8 cellular contexts compared by ENCODE assay signal in genomic region chr15:94576889-94577533, GRCh38.
DNase-seq lines count a peak whose midpoint lies in the region; ATAC-seq and TF ChIP-seq lines count a peak whose summit lies in the region.

No MANE protein-coding gene starts in this region.

- no peak overlapping the region for H3K27ac Mint-ChIP-seq in Calu3 (ENCODE audit: unreplicated experiment)

- whole genome bisulfite sequencing in neuronal stem cell (ENCODE audit: extremely low coverage in 2 of 2, insufficient read length in 2 of 2, insufficient replicate concordance in 1 of 2), 2 donors = no CpG with 5 or more reads among the region's 12 CpGs

- H3K18ac ChIP-seq in neuronal stem cell (ENCODE audit: low read length) = no peak overlapping the region

- no peak overlapping the region for H2BK15ac ChIP-seq in neuronal stem cell (ENCODE audit: low read length)

- H3K4me1 Mint-ChIP-seq in Calu3 (ENCODE audit: low read depth, unreplicated experiment) = no peaks in the 10 kb centered on the region

- no peaks in the 10 kb centered on the region for H3K27me3 Mint-ChIP-seq in Calu3 (ENCODE audit: unreplicated experiment)

- no peak overlapping the region for H2AK5ac ChIP-seq in neuronal stem cell (ENCODE audit: low read depth, low read length)

- H2AFZ ChIP-seq in neuronal stem cell (ENCODE audit: low read length) = no peak overlapping the region

- H3K9me3 Mint-ChIP-seq in Calu3 (ENCODE audit: low read depth, unreplicated experiment) = peaks cover 16% of the 10 kb centered on the region

- no peak overlapping the region for H3K4me2 ChIP-seq in neuronal stem cell (ENCODE audit: insufficient read depth, low read length, poor library complexity, severe bottlenecking)

- H3K4me3 Mint-ChIP-seq in Calu3 (ENCODE audit: low read depth, unreplicated experiment) = no peak overlapping the region

- H3K27ac ChIP-seq in colonic mucosa (no peak overlapping the region), neuronal stem cell (replicated peaks; ENCODE audit: low read length) (no peak overlapping the region)

- no peaks in the 10 kb centered on the region for H3K27me3 ChIP-seq in colonic mucosa
- H3K27me3 ChIP-seq in neuronal stem cell (ENCODE audit: control insufficient read depth in 3 of 3, insufficient read depth in 3 of 3, low read depth in 1 of 3, low read length in 3 of 3) = no peaks in the 10 kb centered on the region

- no peak overlapping the region for H3K9ac ChIP-seq in colonic mucosa (ENCODE audit: low read depth in 2 of 2, low read length in 2 of 2)
- H3K9ac ChIP-seq in neuronal stem cell (ENCODE audit: low read depth, low read length, poor library complexity) = no peak overlapping the region

- no peak overlapping the region for H4K8ac ChIP-seq in neuronal stem cell (ENCODE audit: low read depth, low read length)

- no peak overlapping the region for H3K14ac ChIP-seq in neuronal stem cell (ENCODE audit: low read length)

- TF ChIP-seq CTCF in Calu3 (IDR thresholded peaks at IDR 0.05; ENCODE audit: unreplicated experiment) = no peak
- peak; percentile 59 for TF ChIP-seq CTCF in colonic mucosa (IDR thresholded peaks at IDR 0.05)

- peak; percentile 11 for DNase-seq in Calu3
- DNase-seq in RPMI7951 (ENCODE audit: low read depth) = peak; percentile 34
- peak; percentile 33 for DNase-seq in colonic mucosa
- peak; percentile 12 for DNase-seq in neuronal stem cell (ENCODE audit: low spot score)
- no peak for DNase-seq in effector CD4-positive, alpha-beta T cell
- DNase-seq in SKM-1 (lab: John Stamatoyannopoulos, UW; ENCODE audit: unreplicated experiment) = no peak

- H3K9me3 ChIP-seq in colonic mucosa = no peaks in the 10 kb centered on the region
- no peaks in the 10 kb centered on the region for H3K9me3 ChIP-seq in neuronal stem cell (replicated peaks in 1 of 2; ENCODE audit: control insufficient read depth in 2 of 2, insufficient read depth in 1 of 2, low read depth in 1 of 2, low read length in 2 of 2)

- H2BK120ac ChIP-seq in neuronal stem cell (ENCODE audit: low read depth, low read length) = no peak overlapping the region

- no peaks in the 10 kb centered on the region for H3K4me1 ChIP-seq in colonic mucosa
- no peaks in the 10 kb centered on the region for H3K4me1 ChIP-seq in neuronal stem cell (ENCODE audit: control insufficient read depth in 2 of 2, insufficient read depth in 1 of 2, low read depth in 1 of 2, low read length in 2 of 2)

- no peaks in the 10 kb centered on the region for H3K36me3 Mint-ChIP-seq in Calu3 (ENCODE audit: insufficient read depth, unreplicated experiment)

- H3K4me3 ChIP-seq in colonic mucosa = no peak overlapping the region
- no peak overlapping the region for H3K4me3 ChIP-seq in neuronal stem cell (ENCODE audit: low read length in 2 of 2)

- H3K36me3 ChIP-seq in colonic mucosa (no peaks in the 10 kb centered on the region), neuronal stem cell (replicated peaks in 1 of 2; ENCODE audit: control insufficient read depth in 2 of 2, insufficient read depth in 2 of 2, low read length in 2 of 2) (no peaks in the 10 kb centered on the region)

- no TSS peak for BruUV-seq in Calu3 (replicated peaks; lab: Mats Ljungman, UMichigan)

- H3K23ac ChIP-seq in neuronal stem cell (ENCODE audit: low read depth, low read length, poor library complexity) = no peak overlapping the region

- no peak overlapping the region for H2BK12ac ChIP-seq in neuronal stem cell (ENCODE audit: low read length)

- intact Hi-C loops in Calu3 (cut with micrococcal nuclease; ENCODE audit: unreplicated experiment) (no loop called here), colonic mucosa (cut with DNase I) (no loop called here)

- H2BK5ac ChIP-seq in neuronal stem cell (ENCODE audit: low read length) = no peak overlapping the region

- ATAC-seq in GM18909 (IDR thresholded peaks at IDR 0.05; ENCODE audit: poor library complexity, unreplicated experiment) (peak; percentile 77), HG03103 (IDR thresholded peaks at IDR 0.05; ENCODE audit: low read depth, unreplicated experiment) (peak; percentile 78)

- H4K91ac ChIP-seq in neuronal stem cell (ENCODE audit: low read depth, low read length, poor library complexity) = no peak overlapping the region

- H3K4ac ChIP-seq in neuronal stem cell (ENCODE audit: low read length) = no peak overlapping the region

- CTCF ChIA-PET in Calu3 (lab: Charles Lee) = interaction anchor here (0.8 kb wide), 1 partner anchor 164 kb away, joined by 4 read pairs; no protein-coding TSS in a partner anchor

- H3K79me1 ChIP-seq in neuronal stem cell (ENCODE audit: low read depth, low read length) = no peaks in the 10 kb centered on the region

Comparison
In these comparisons a context has a peak if more than half of its experiments do, and no peak if none do; other contexts are left out.
1. DNase-seq: peak in Calu3 (single experiment), RPMI7951 (single experiment), colonic mucosa (single experiment) and neuronal stem cell (single experiment); none in effector CD4-positive, alpha-beta T cell (single experiment) and SKM-1 (single experiment).